In genomic region chr22:50301581-50301991, GRCh38 we compare ENCODE assay signal across 11 cellular contexts. TPM values are rescaled to one million over a fixed set of nuclear protein-coding genes. Genes with fewer than 3 reads are reported as not detected.
DNase-seq lines count a peak whose midpoint lies in the region; ATAC-seq and TF ChIP-seq lines count a peak whose summit lies in the region.
"Had no signal": no experiment of that assay in that cellular context is flagged by ENCODE, and none has a peak within 500 bp of the region (broad histone marks: within the 10 kb centered on the region; RNA-seq: fewer than 3 reads in every experiment).

No MANE protein-coding gene starts in this region.

- TF ChIP-seq POLR2A in HCT116 (IDR thresholded peaks at IDR 0.05; ENCODE audit: borderline replicate concordance, extremely low read depth, insufficient read depth, insufficient read length) (no peak), stomach (IDR thresholded peaks at IDR 0.05) (no peak)

- H3K27ac Mint-ChIP-seq in activated B cell treated with CpG ODN at 0.5 μM for 24 hours: no peak overlapping the region

- WGBS in right cardiac atrium: 36% methylated on average over 17 of the region's 17 CpGs
- WGBS in stomach, 5 donors: 24 to 43% (median 37%) methylated on average over 14 to 17 of the region's 17 CpGs

- TF ChIP-seq RAD21 in HCT116 (IDR thresholded peaks at IDR 0.05; ENCODE audit: low read depth): no peak

- H3K4me3 ChIP-seq in HCT116 (replicated peaks in 1 of 2; ENCODE audit: low read depth in 1 of 2, low read length in 2 of 2): no peak overlapping the region
- no peak overlapping the region for H3K4me3 ChIP-seq in right cardiac atrium (ENCODE audit: low read length)
- H3K4me3 ChIP-seq in stomach: peak overlapping the region; percentile 3 to 49 (median 26)

- no peaks in the 10 kb centered on the region for H3K9me2 ChIP-seq in HCT116 (ENCODE audit: insufficient read depth)

- H3K36me3 ChIP-seq in HCT116 (ENCODE audit: control insufficient read depth in 1 of 2, insufficient read depth in 2 of 2, low read length in 2 of 2): 0 out of 4 replicates have a peak, but pooled peaks cover 0 to 2% of the 10 kb centered on the region in 2 experiments
- H3K36me3 ChIP-seq in stomach: peaks cover 0 to 6% (median 0%) of the 10 kb centered on the region in 4 donors

- H3K9me3 Mint-ChIP-seq in activated B cell treated with CpG ODN at 0.5 μM for 24 hours: no peaks in the 10 kb centered on the region

- H3K27me3 ChIP-seq in HCT116 (ENCODE audit: insufficient read depth, low read length) (no peaks in the 10 kb centered on the region), right cardiac atrium (ENCODE audit: control insufficient read depth, insufficient read depth) (no peaks in the 10 kb centered on the region), stomach (peaks cover 0 to 18% (median 0%) of the 10 kb centered on the region in 3 donors)
- H3K27me3 ChIP-seq: brain microvascular endothelial cell had no signal

- no peak for ATAC-seq in HCT116
- peak; percentile 9 for ATAC-seq in activated B cell treated with CpG ODN at 0.5 μM for 24 hours (ENCODE audit: low read depth)
- ATAC-seq in right cardiac atrium: no peak
- ATAC-seq in GM18520 (IDR thresholded peaks at IDR 0.05; ENCODE audit: unreplicated experiment): no peak

- CTCF ChIA-PET in HCT116 (lab: Charles Lee) (no interaction called here), activated B cell treated with CpG ODN at 0.5 μM for 24 hours (lab: Charles Lee) (interaction anchor here (0.9 to 1.5 kb wide), 2 partner anchors 10 to 40 kb away, joined by 3 to 8 read pairs; no protein-coding TSS in a partner anchor)

- peak overlapping the region; percentile 99; the same call in 1 of the 2 replicates for H3K27ac ChIP-seq in HCT116 (ENCODE audit: low read depth, low read length)
- peak overlapping the region; percentile 71 for H3K27ac ChIP-seq in right cardiac atrium (ENCODE audit: low read length)
- H3K27ac ChIP-seq in stomach: peak overlapping the region; percentile 94 to 96 (median 95)
- H3K27ac ChIP-seq: brain microvascular endothelial cell had no signal

- peak overlapping the region; percentile 98 for H3K4me2 ChIP-seq in HCT116 (ENCODE audit: low read length)

- H2AFZ ChIP-seq in HCT116 (ENCODE audit: low read depth, low read length, poor library complexity, severe bottlenecking): no peak overlapping the region

- no TSS peak for BruUV-seq in HCT116 (replicated peaks; lab: Mats Ljungman, UMichigan)

- POLR2A ChIA-PET in HCT116 (lab: Charles Lee) (no interaction called here), activated B cell treated with CpG ODN at 0.5 μM for 24 hours (lab: Charles Lee) (interaction anchor here (2.5 to 3.0 kb wide), 2 partner anchors 8 to 13 kb away, joined by 10 to 15 read pairs; no protein-coding TSS in a partner anchor)

- TF ChIP-seq CTCF in HCT116 (IDR thresholded peaks at IDR 0.05 in 2 of 3, conservative IDR thresholded peaks at IDR 0.05 in 1 of 3; ENCODE audit: borderline replicate concordance in 1 of 3, insufficient read depth in 1 of 3, low read depth in 2 of 3, low read length in 2 of 3): no peak
- TF ChIP-seq CTCF in activated B cell treated with CpG ODN at 0.5 μM for 24 hours (IDR thresholded peaks at IDR 0.05): no peak
- no peak for TF ChIP-seq CTCF in stomach (IDR thresholded peaks at IDR 0.05)

- TF ChIP-seq EP300 in stomach (IDR thresholded peaks at IDR 0.05): no peak

- RAD21 ChIA-PET in HCT116 (lab: Charles Lee; ENCODE audit: low non-redundant PET in 1 of 2, low total read pairs in 2 of 2, uncharacterized antibody in 2 of 2, unreplicated experiment in 2 of 2): interaction anchor here in 1 of 2 experiments (0.7 kb wide), 1 partner anchor 26 kb away, joined by 3 read pairs; no protein-coding TSS in a partner anchor

- H3K9me3 ChIP-seq in HCT116 (ENCODE audit: control insufficient read depth in 1 of 2, insufficient read depth in 1 of 2, low read depth in 1 of 2, low read length in 2 of 2) (no peaks in the 10 kb centered on the region), right cardiac atrium (ENCODE audit: control insufficient read depth, low read length) (no peaks in the 10 kb centered on the region), stomach (no peaks in the 10 kb centered on the region)

- H3K36me3 Mint-ChIP-seq in activated B cell treated with CpG ODN at 0.5 μM for 24 hours (ENCODE audit: low read depth): no peaks in the 10 kb centered on the region

- peak overlapping the region; percentile 96; the same call in 1 of the 2 replicates for H3K9ac ChIP-seq in HCT116 (ENCODE audit: low read length)

- peak overlapping the region; percentile 60 for H3K4me3 Mint-ChIP-seq in activated B cell treated with CpG ODN at 0.5 μM for 24 hours

- H3K4me1 ChIP-seq in HCT116 (ENCODE audit: control insufficient read depth in 1 of 2, insufficient read depth in 2 of 2, low read length in 2 of 2) (peaks cover 68 to 95% of the 10 kb centered on the region in 2 experiments), right cardiac atrium (ENCODE audit: control insufficient read depth, insufficient read depth, low read length) (peaks cover 13% of the 10 kb centered on the region), stomach (peaks cover 97 to 99% (median 98%) of the 10 kb centered on the region in 4 donors)

- intact Hi-C loops in HCT116 (cut with micrococcal nuclease): no loop called here
- intact Hi-C loops in activated B cell treated with CpG ODN at 0.5 μM for 24 hours (cut with micrococcal nuclease): loop anchor here (2.0 kb wide), 1 partner anchor 13 kb away; no protein-coding TSS in a partner anchor
- intact Hi-C loops in right cardiac atrium (cut with DNase I): no loop called here
- intact Hi-C loops in stomach (cut with DNase I; ENCODE audit: low total_unique reads): no loop called here

- peaks cover 63% of the 10 kb centered on the region for H3K4me1 Mint-ChIP-seq in activated B cell treated with CpG ODN at 0.5 μM for 24 hours

- H3K27me3 Mint-ChIP-seq in activated B cell treated with CpG ODN at 0.5 μM for 24 hours: peaks cover 2% of the 10 kb centered on the region

- H4K20me1 ChIP-seq in HCT116 (ENCODE audit: insufficient read depth): no peaks in the 10 kb centered on the region

- DNase-seq in HCT116 (ENCODE audit: low read depth, low spot score): no peak
- no peak for DNase-seq in activated B cell treated with CpG ODN at 0.5 μM for 24 hours
- peak in 2 of 3 donors; percentile 78 to 82 for DNase-seq in right cardiac atrium
- DNase-seq in stomach: peak; percentile 35
- DNase-seq in NOMO-1 (lab: John Stamatoyannopoulos, UW; ENCODE audit: unreplicated experiment in 2 of 2): no peak
- DNase-seq in GOT3 (lab: John Stamatoyannopoulos, UW): no peak
- no peak for DNase-seq in cortex of kidney (lab: John Stamatoyannopoulos, UW)
- DNase-seq: activated CD4-positive, alpha-beta T cell treated with anti-CD3 and anti-CD28 coated beads, Interleukin-2, amount 50 U/mL, for 48 hours; brain microvascular endothelial cell; posterior cingulate gyrus had no signal

- peaks cover 99% of the 10 kb centered on the region for H3K79me2 ChIP-seq in HCT116 (ENCODE audit: insufficient read depth, low read length)

TF ChIP-seq in HCT116, 20 proteins besides CTCF, POLR2A, EP300 and RAD21 (continues in another document):
- TF ChIP-seq JUND (IDR thresholded peaks at IDR 0.05) (no peak), EZH2phosphoT487 (IDR thresholded peaks at IDR 0.05; ENCODE audit: borderline replicate concordance) (no peak), SP1 (IDR thresholded peaks at IDR 0.05; ENCODE audit: low read depth) (no peak), CBX3 (IDR thresholded peaks at IDR 0.05; ENCODE audit: low read depth) (no peak), EZH2 (IDR thresholded peaks at IDR 0.05) (no peak)
- TF ChIP-seq, protein P1, sequence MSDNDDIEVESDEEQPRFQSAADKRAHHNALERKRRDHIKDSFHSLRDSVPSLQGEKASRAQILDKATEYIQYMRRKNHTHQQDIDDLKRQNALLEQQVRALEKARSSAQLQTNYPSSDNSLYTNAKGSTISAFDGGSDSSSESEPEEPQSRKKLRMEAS (IDR thresholded peaks at IDR 0.05): no peak

RNA-seq across cellular contexts. Expression of gene PLXNB2, which starts 5.9 kb away (rescaled TPM):
- 236 TPM for total RNA-seq in HCT116 (2021; ENCODE audit: unreplicated experiment)
- polyA plus RNA-seq in HCT116 (2012): 192 and 208 TPM in 2 replicates
- total RNA-seq in activated B cell treated with CpG ODN at 0.5 μM for 24 hours: 18.6 and 20.6 TPM in 2 replicates
- 100 to 1,000 TPM in 1 of 4 donors, 10 to 100 TPM in 3; 80.7 to 110 (median 90.6) TPM for total RNA-seq in right cardiac atrium
- 60.0 TPM for polyA plus RNA-seq in right cardiac atrium
- total RNA-seq in stomach: 100 to 1,000 TPM; 105 to 648 (median 400) TPM
- polyA plus RNA-seq in stomach: 100 to 1,000 TPM in 2 of 3 donors, 10 to 100 TPM in 1; 50.3 to 197 (median 147) TPM

RNA-seq across cellular contexts. Expression of gene DENND6B, which starts 25.2 kb away (rescaled TPM):
- total RNA-seq in HCT116 (2021; ENCODE audit: unreplicated experiment): 11.0 TPM
- 7.8 and 9.1 TPM in 2 replicates for polyA plus RNA-seq in HCT116 (2012)
- total RNA-seq in activated B cell treated with CpG ODN at 0.5 μM for 24 hours: 3.2 and 5.2 TPM in 2 replicates
- total RNA-seq in right cardiac atrium: 1 to 10 TPM; 2.0 to 3.1 (median 2.5) TPM
- polyA plus RNA-seq in right cardiac atrium: 2.4 TPM
- 10 to 100 TPM in 2 of 5 donors, 1 to 10 TPM in 3; 2.2 to 13.4 (median 2.5) TPM for total RNA-seq in stomach
- 1 to 10 TPM; 2.0 to 7.6 (median 5.5) TPM for polyA plus RNA-seq in stomach

RNA-seq across cellular contexts. Expression of gene MAPK11, which starts 31.4 kb away (rescaled TPM):
- total RNA-seq in HCT116 (2021; ENCODE audit: unreplicated experiment) (19.3 TPM), activated B cell treated with CpG ODN at 0.5 μM for 24 hours (10.7 and 11.3 TPM in 2 replicates), right cardiac atrium (1 to 10 TPM; 6.4 to 7.9 (median 7.4) TPM), stomach (10 to 100 TPM in 1 of 5 donors, 1 to 10 TPM in 2, under 1 TPM in 1, not detected in 1; 0.29 to 10.1 (median 5.7) TPM)
- polyA plus RNA-seq in HCT116 (2012): 15.7 and 17.2 TPM in 2 replicates
- polyA plus RNA-seq in right cardiac atrium (8.8 TPM), stomach (10 to 100 TPM in 2 of 3 donors, 1 to 10 TPM in 1; 8.5 to 13.6 (median 12.3) TPM)

RNA-seq across cellular contexts. Expression of gene MAPK12, which starts 40.1 kb away (rescaled TPM):
- total RNA-seq in HCT116 (2021; ENCODE audit: unreplicated experiment) (86.7 TPM), activated B cell treated with CpG ODN at 0.5 μM for 24 hours (4.1 and 4.4 TPM in 2 replicates), right cardiac atrium (10 to 100 TPM; 10.5 to 14.8 (median 11.2) TPM), stomach (10 to 100 TPM in 2 of 5 donors, 1 to 10 TPM in 3; 5.2 to 49.6 (median 9.3) TPM)
- polyA plus RNA-seq in HCT116 (2012): 61.5 and 61.8 TPM in 2 replicates
- polyA plus RNA-seq in right cardiac atrium (15.2 TPM), stomach (1 to 10 TPM; 4.7 to 9.3 (median 7.1) TPM)

RNA-seq across cellular contexts. Expression of gene PPP6R2, which starts 41.5 kb away (rescaled TPM):
- 61.3 TPM for total RNA-seq in HCT116 (2021; ENCODE audit: unreplicated experiment)
- 52.7 and 53.5 TPM in 2 replicates for polyA plus RNA-seq in HCT116 (2012)
- total RNA-seq in activated B cell treated with CpG ODN at 0.5 μM for 24 hours: 64.0 and 77.3 TPM in 2 replicates
- 10 to 100 TPM; 40.1 to 50.2 (median 44.6) TPM for total RNA-seq in right cardiac atrium
- polyA plus RNA-seq in right cardiac atrium: 36.2 TPM
- total RNA-seq in stomach: 100 to 1,000 TPM in 3 of 5 donors, 10 to 100 TPM in 2; 54.9 to 243 (median 151) TPM
- polyA plus RNA-seq in stomach: 10 to 100 TPM; 24.4 to 36.5 (median 28.7) TPM

Comparison
In these comparisons a context has a peak if more than half of its experiments do, and no peak if none do; other contexts are left out.
1. DNase-seq: peak in right cardiac atrium (2 of 3) and stomach (single experiment); none in HCT116 (single experiment), activated B cell treated with CpG ODN at 0.5 μM for 24 hours (single experiment), NOMO-1 (0 of 2), GOT3 (single experiment) and cortex of kidney (single experiment).
2. H3K4me3 ChIP-seq: peak in stomach (4 of 4); none in HCT116 (0 of 2) and right cardiac atrium (single experiment).
3. Peak in every context shown above with its lines, with median percentiles within 50 percentile points of each other: H3K27ac ChIP-seq.